In genomic region chr1:99645699-99646531, GRCh38 we compare ENCODE assay signal across 8 cellular contexts. TPM values are rescaled to one million over a fixed set of nuclear protein-coding genes. Genes with fewer than 3 reads are reported as not detected.
A peak's percentile ranks its signal among the peaks of the same experiment; 100 is the strongest.
DNase-seq lines count a peak whose midpoint lies in the region; ATAC-seq and TF ChIP-seq lines count a peak whose summit lies in the region.

PALMD (plus strand) TSS chr1:99646113; CDS start chr1:99646318, 205 bp downstream.

- H2AFZ ChIP-seq in SK-N-SH (ENCODE audit: low read depth): peak within 1 kb of the TSS; percentile 85

- no peaks in the 10 kb centered on the region for H3K9me2 ChIP-seq in SK-N-SH

- TF ChIP-seq RAD21 in SK-N-SH (IDR thresholded peaks at IDR 0.05; ENCODE audit: low read length): no peak

- POLR2A ChIA-PET in SK-N-SH (lab: Yijun Ruan, JAX): interaction anchor here (0.6 kb wide), 1 partner anchor 27 kb away, joined by 3 read pairs; no protein-coding TSS in a partner anchor

- CTCF ChIA-PET in SK-N-SH (lab: Yijun Ruan, JAX): interaction anchor here (1.2 to 1.6 kb wide), 2 partner anchors 39 to 40 kb away, joined by 3 to 4 read pairs; no protein-coding TSS in a partner anchor

- peaks cover 0 to 25% of the 10 kb centered on the region in 2 experiments; a peak in 3 of 4 replicates for H3K4me1 ChIP-seq in SK-N-SH (ENCODE audit: control insufficient read depth in 1 of 2, insufficient read depth in 2 of 2, low read depth in 1 of 2, low read length in 1 of 2)

- TF ChIP-seq EP300 in SK-N-SH (IDR thresholded peaks at IDR 0.05; ENCODE audit: borderline replicate concordance in 1 of 2, low read depth in 1 of 2, low read length in 1 of 2): no peak

- H3K27ac ChIP-seq in SK-N-SH (ENCODE audit: low read depth in 2 of 2, low read length in 1 of 2): peak within 1 kb of the TSS; percentile 76 to 79

- WGBS in SK-N-SH (ENCODE audit: low lambda C conversion rate): 14% methylated on average over 17 of the region's 17 CpGs

- peaks cover 12% of the 10 kb centered on the region for H3F3A ChIP-seq in SK-N-SH (replicated peaks; ENCODE audit: insufficient read depth)

- peak within 1 kb of the TSS; percentile 44 to 67 for H3K4me3 ChIP-seq in SK-N-SH (ENCODE audit: low read depth in 2 of 2, low read length in 1 of 2)

- peaks cover 38% of the 10 kb centered on the region for H3K79me2 ChIP-seq in SK-N-SH (ENCODE audit: insufficient read depth)

- H3K9ac ChIP-seq in SK-N-SH: peak within 1 kb of the TSS; percentile 86

- ATAC-seq in Right ventricle myocardium superior (ENCODE audit: poor library complexity) (peak; percentile 76), HG03196 (IDR thresholded peaks at IDR 0.05; ENCODE audit: unreplicated experiment) (no peak)

- DNase-seq in ELF-1 (ENCODE audit: low read depth, low spot score) (peak; percentile 54), SK-N-SH (peak; percentile 44), Right ventricle myocardium superior (peak; percentile 67), renal cortical epithelial cell (ENCODE audit: low read depth) (peak; percentile 43), OCI-M1 (lab: John Stamatoyannopoulos, UW) (no peak), GF-D8 (lab: John Stamatoyannopoulos, UW) (no peak), COLO668 (lab: John Stamatoyannopoulos, UW; ENCODE audit: unreplicated experiment) (no peak)

- intact Hi-C loops in Right ventricle myocardium superior (cut with DNase I): loop anchor here (5.0 kb wide), 2 partner anchors 41 to 119 kb away; no protein-coding TSS in a partner anchor

- no peaks in the 10 kb centered on the region for H4K20me1 ChIP-seq in SK-N-SH (ENCODE audit: insufficient read depth)

- peak within 1 kb of the TSS; percentile 78 for H3K4me2 ChIP-seq in SK-N-SH

- no peaks in the 10 kb centered on the region for H3K27me3 ChIP-seq in SK-N-SH (ENCODE audit: insufficient read depth)

- no peaks in the 10 kb centered on the region for H3K9me3 ChIP-seq in SK-N-SH

- no peak for TF ChIP-seq CTCF in SK-N-SH (IDR thresholded peaks at IDR 0.05)

- peaks cover 0 to under 1% of the 10 kb centered on the region in 2 experiments for H3K36me3 ChIP-seq in SK-N-SH (replicated peaks in 1 of 2; ENCODE audit: control insufficient read depth in 1 of 2, insufficient read depth in 2 of 2, low read length in 1 of 2)

TF ChIP-seq in SK-N-SH, 30 proteins besides CTCF, POLR2A, EP300 and RAD21:
- TF ChIP-seq USF1 (IDR thresholded peaks at IDR 0.05; ENCODE audit: borderline replicate concordance, low read depth): no peak
- TF ChIP-seq GATA2 (CRISPR knock-in tag; IDR thresholded peaks at IDR 0.05): 0 out of 2 replicates have a peak, but pooled peaks have one; percentile 11
- TF ChIP-seq RCOR1 (IDR thresholded peaks at IDR 0.05; ENCODE audit: low read length): no peak
- TF ChIP-seq FOXM1 (IDR thresholded peaks at IDR 0.05; ENCODE audit: low read depth): no peak
- TF ChIP-seq SIN3A (IDR thresholded peaks at IDR 0.05; ENCODE audit: borderline replicate concordance, low read depth, low read length): no peak
- TF ChIP-seq TAF1 (IDR thresholded peaks at IDR 0.05; ENCODE audit: borderline replicate concordance, low read depth, low read length): no peak
- no peak for TF ChIP-seq REST (IDR thresholded peaks at IDR 0.05; ENCODE audit: low read depth, low read length)
- TF ChIP-seq PBX3 (IDR thresholded peaks at IDR 0.05): peak; percentile 17; the same call in 1 of the 2 replicates
- no peak for TF ChIP-seq YY1 (IDR thresholded peaks at IDR 0.05; ENCODE audit: low read depth)
- peak; percentile 64; the same call in 1 of the 2 replicates for TF ChIP-seq MXI1 (IDR thresholded peaks at IDR 0.05; ENCODE audit: low read depth, low read length)
- no peak for TF ChIP-seq RFX5 (IDR thresholded peaks at IDR 0.05; ENCODE audit: low read length)
- TF ChIP-seq MEF2A (IDR thresholded peaks at IDR 0.05; ENCODE audit: borderline replicate concordance, low read depth): no peak
TF ChIP-seq in SK-N-SH: peak in this region for 3.

RNA-seq across cellular contexts. Expression of gene PALMD, which starts in this region (rescaled TPM):
- polyA plus RNA-seq in SK-N-SH (2012; rRNA removed): 1.8 and 2.3 TPM in 2 replicates
- 2.0 and 2.7 TPM in 2 replicates for polyA plus RNA-seq in SK-N-SH (2012; cell fraction: cytosol; rRNA removed)
- polyA plus RNA-seq in SK-N-SH (2012; cell fraction: nucleus; rRNA removed): 1.7 and 3.9 TPM in 2 replicates
- total RNA-seq in Right ventricle myocardium superior: 114 TPM
- 0.20 TPM in 1 of 2 replicates, not detected in the other for total RNA-seq in renal cortical epithelial cell

Comparison
In these comparisons a context has a peak if more than half of its experiments do, and no peak if none do; other contexts are left out.
1. RNA of gene PALMD (total RNA-seq): 114 TPM in Right ventricle myocardium superior (single experiment); 0.20 TPM in renal cortical epithelial cell; every median in the first group is over 10 times any median in the second.
2. Peak in DNase-seq in renal cortical epithelial cell; RNA of the gene not detected or under 1 TPM.
3. DNase-seq: peak in ELF-1 (single experiment), SK-N-SH (single experiment) and Right ventricle myocardium superior (single experiment); none in OCI-M1 (single experiment), GF-D8 (single experiment) and COLO668 (single experiment).